Comparison of ENCODE assay signal across 9 cellular contexts in genomic region chr17:31900877-31901276, GRCh38. TPM values are rescaled to one million over a fixed set of nuclear protein-coding genes. Genes with fewer than 3 reads are reported as not detected.
A peak's percentile ranks its signal among the peaks of the same experiment; 100 is the strongest.
DNase-seq lines count a peak whose midpoint lies in the region; TF ChIP-seq lines count a peak whose summit lies in the region.
"Had no signal": no experiment of that assay in that cellular context is flagged by ENCODE, and none has a peak within 500 bp of the region (broad histone marks: within the 10 kb centered on the region; RNA-seq: fewer than 3 reads in every experiment).

No MANE protein-coding gene starts in this region.

- H3K9me3 Mint-ChIP-seq in activated T-helper 1 cell treated with anti-CD3 and anti-CD28 coated beads, Interleukin-12 subunit alpha, Interleukin-12 subunit beta, Interleukin-2, Interleukin-4 antibody, amounts not matched to agents 30 ng/mL and 10 ng/mL and 1 ng/mL, durations not matched to agents 14 hours and 24 hours and 36 hours = no peaks in the 10 kb centered on the region
- H3K9me3 Mint-ChIP-seq: activated naive CD8-positive, alpha-beta T cell treated with anti-CD3 and anti-CD28 coated beads, Interleukin-2, amount 10 ng/mL, durations not matched to agents 7 days and 5 days had no signal

- H4K20me1 ChIP-seq in DOHH2 (ENCODE audit: control insufficient read depth, insufficient read depth, low read depth, low read length) = no peaks in the 10 kb centered on the region
- no peaks in the 10 kb centered on the region for H4K20me1 ChIP-seq in MM.1S (ENCODE audit: insufficient read depth, low read length)

- H3K4me3 ChIP-seq in DOHH2 (ENCODE audit: low read length) = peak overlapping the region; percentile 97
- H3K4me3 ChIP-seq in MM.1S (ENCODE audit: low read length) = peak overlapping the region; percentile 81
- peak overlapping the region; percentile 79 for H3K4me3 ChIP-seq in ovary

- H3K36me3 ChIP-seq in DOHH2 (ENCODE audit: control insufficient read depth, low read length) (peaks cover 48% of the 10 kb centered on the region), MM.1S (replicated peaks; ENCODE audit: insufficient read depth, low read length) (no peaks in the 10 kb centered on the region; the same call in 1 of the 2 replicates), ovary (no peaks in the 10 kb centered on the region)

- DNase-seq in MM.1S (peak; percentile 14), epithelial cell of prostate (ENCODE audit: low read depth, low spot score) (peak; percentile 5), ovary (no peak), superior temporal gyrus (ENCODE audit: extremely low spot score) (no peak), UCSD-AML1 (lab: John Stamatoyannopoulos, UW; ENCODE audit: unreplicated experiment) (no peak)
- DNase-seq in stimulated activated CD4-positive, alpha-beta T cell treated with anti-CD3 and anti-CD28 coated beads, Interleukin-2, amount 100 ng/mL, for 24 hours = no peak
- no peak for DNase-seq in activated T-helper 1 cell treated with anti-CD3 and anti-CD28 coated beads, Interleukin-12 subunit alpha, Interleukin-12 subunit beta, Interleukin-2, Interleukin-4 antibody, amounts not matched to agents 30 ng/mL and 10 ng/mL and 1 ng/mL, durations not matched to agents 14 hours and 24 hours and 36 hours (ENCODE audit: low spot score)

- H3K4me3 Mint-ChIP-seq in activated T-helper 1 cell treated with anti-CD3 and anti-CD28 coated beads, Interleukin-12 subunit alpha, Interleukin-12 subunit beta, Interleukin-2, Interleukin-4 antibody, amounts not matched to agents 30 ng/mL and 10 ng/mL and 1 ng/mL, durations not matched to agents 14 hours and 24 hours and 36 hours = no peak overlapping the region
- H3K4me3 Mint-ChIP-seq: activated naive CD8-positive, alpha-beta T cell treated with anti-CD3 and anti-CD28 coated beads, Interleukin-2, amount 10 ng/mL, durations not matched to agents 7 days and 5 days had no signal

- H3K9me2 ChIP-seq in DOHH2 (replicated peaks; ENCODE audit: control insufficient read depth, low read length) (no peaks in the 10 kb centered on the region), MM.1S (replicated peaks; ENCODE audit: insufficient read depth, low read length) (no peaks in the 10 kb centered on the region)

- peak overlapping the region; percentile 77 for H3K4me2 ChIP-seq in DOHH2 (ENCODE audit: low read length)
- H3K4me2 ChIP-seq in MM.1S (ENCODE audit: low read depth, low read length) = peak overlapping the region; percentile 64

- no peak for TF ChIP-seq POLR2A in ovary (IDR thresholded peaks at IDR 0.05)

- no peak overlapping the region for H3K27ac Mint-ChIP-seq in activated T-helper 1 cell treated with anti-CD3 and anti-CD28 coated beads, Interleukin-12 subunit alpha, Interleukin-12 subunit beta, Interleukin-2, Interleukin-4 antibody, amounts not matched to agents 30 ng/mL and 10 ng/mL and 1 ng/mL, durations not matched to agents 14 hours and 24 hours and 36 hours
- H3K27ac Mint-ChIP-seq: activated naive CD8-positive, alpha-beta T cell treated with anti-CD3 and anti-CD28 coated beads, Interleukin-2, amount 10 ng/mL, durations not matched to agents 7 days and 5 days had no signal

- H3K27me3 ChIP-seq in DOHH2 (ENCODE audit: control insufficient read depth, low read length) = no peaks in the 10 kb centered on the region
- H3K27me3 ChIP-seq in MM.1S (replicated peaks; ENCODE audit: insufficient read depth, low read length) = no peaks in the 10 kb centered on the region
- no peaks in the 10 kb centered on the region for H3K27me3 ChIP-seq in ovary

- WGBS in ovary, 3 donors = 1 to 3% (median 3%) methylated on average over 5 of the region's 5 CpGs

- H3K4me1 Mint-ChIP-seq in activated T-helper 1 cell treated with anti-CD3 and anti-CD28 coated beads, Interleukin-12 subunit alpha, Interleukin-12 subunit beta, Interleukin-2, Interleukin-4 antibody, amounts not matched to agents 30 ng/mL and 10 ng/mL and 1 ng/mL, durations not matched to agents 14 hours and 24 hours and 36 hours (ENCODE audit: low read depth) = peaks cover 5% of the 10 kb centered on the region

- no peaks in the 10 kb centered on the region for H3K27me3 Mint-ChIP-seq in activated T-helper 1 cell treated with anti-CD3 and anti-CD28 coated beads, Interleukin-12 subunit alpha, Interleukin-12 subunit beta, Interleukin-2, Interleukin-4 antibody, amounts not matched to agents 30 ng/mL and 10 ng/mL and 1 ng/mL, durations not matched to agents 14 hours and 24 hours and 36 hours (ENCODE audit: insufficient read depth)
- H3K27me3 Mint-ChIP-seq: activated naive CD8-positive, alpha-beta T cell treated with anti-CD3 and anti-CD28 coated beads, Interleukin-2, amount 10 ng/mL, durations not matched to agents 7 days and 5 days had no signal

- H3K9ac ChIP-seq in MM.1S (ENCODE audit: low read length) = peak overlapping the region; percentile 70

- intact Hi-C loops in ovary (cut with DNase I) = no loop called here
- intact Hi-C loops in activated T-helper 1 cell treated with anti-CD3 and anti-CD28 coated beads, Interleukin-12 subunit alpha, Interleukin-12 subunit beta, Interleukin-2, Interleukin-4 antibody, amounts not matched to agents 30 ng/mL and 10 ng/mL and 1 ng/mL, durations not matched to agents 14 hours and 24 hours and 36 hours (cut with micrococcal nuclease) = loop anchor here (1.0 to 2.0 kb wide), 8 partner anchors 18 to 449 kb away; partner anchors contain the start of genes COPRS, LRRC37B and ZNF207

- peaks cover 10% of the 10 kb centered on the region for H3K36me3 Mint-ChIP-seq in activated T-helper 1 cell treated with anti-CD3 and anti-CD28 coated beads, Interleukin-12 subunit alpha, Interleukin-12 subunit beta, Interleukin-2, Interleukin-4 antibody, amounts not matched to agents 30 ng/mL and 10 ng/mL and 1 ng/mL, durations not matched to agents 14 hours and 24 hours and 36 hours (ENCODE audit: low read depth)

- TF ChIP-seq CTCF in DOHH2 (IDR thresholded peaks at IDR 0.05; ENCODE audit: low read depth, low read length, poor library complexity, severe bottlenecking) (no peak), MM.1S (IDR thresholded peaks at IDR 0.05; ENCODE audit: low read length) (no peak), ovary (IDR thresholded peaks at IDR 0.05) (no peak)

- H3K27ac ChIP-seq in DOHH2 (ENCODE audit: low read depth, low read length) (peak overlapping the region; percentile 53), MM.1S (ENCODE audit: low read length) (peak overlapping the region; percentile 50; the same call in 1 of the 2 replicates), epithelial cell of prostate (peak overlapping the region; percentile 68), ovary (no peak overlapping the region)

- H3K79me2 ChIP-seq in DOHH2 (ENCODE audit: control insufficient read depth, low read length) (peaks cover 55% of the 10 kb centered on the region), MM.1S (ENCODE audit: low read length) (peaks cover 48% of the 10 kb centered on the region)

- H3K9me3 ChIP-seq in DOHH2 (ENCODE audit: control insufficient read depth, insufficient read depth, low read length) = no peaks in the 10 kb centered on the region
- H3K9me3 ChIP-seq in MM.1S (replicated peaks; ENCODE audit: insufficient read depth, low read length) = no peaks in the 10 kb centered on the region
- no peaks in the 10 kb centered on the region for H3K9me3 ChIP-seq in ovary

- H2AFZ ChIP-seq in MM.1S (ENCODE audit: low read length) = peak overlapping the region; percentile 65

- no peaks in the 10 kb centered on the region for H3F3A ChIP-seq in DOHH2 (ENCODE audit: control insufficient read depth, insufficient read depth)
- peaks cover 12% of the 10 kb centered on the region for H3F3A ChIP-seq in MM.1S (ENCODE audit: insufficient read depth, low read length)

- no peak for TF ChIP-seq EP300 in ovary (IDR thresholded peaks at IDR 0.05)

- peaks cover 24% of the 10 kb centered on the region for H3K4me1 ChIP-seq in DOHH2 (ENCODE audit: control insufficient read depth, low read length)
- H3K4me1 ChIP-seq in MM.1S (ENCODE audit: low read length) = no peaks in the 10 kb centered on the region
- peaks cover 1% of the 10 kb centered on the region for H3K4me1 ChIP-seq in ovary (ENCODE audit: insufficient read depth)

RNA-seq across cellular contexts. Expression of gene UTP6, which starts 0.6 kb away (rescaled TPM):
- 10 to 100 TPM; 17.3 to 55.4 (median 41.6) TPM for total RNA-seq in ovary
- 10 to 100 TPM; 25.6 to 47.9 TPM for polyA plus RNA-seq in ovary
- total RNA-seq in activated T-helper 1 cell treated with anti-CD3 and anti-CD28 coated beads, Interleukin-12 subunit alpha, Interleukin-12 subunit beta, Interleukin-2, Interleukin-4 antibody, amounts not matched to agents 30 ng/mL and 10 ng/mL and 1 ng/mL, durations not matched to agents 14 hours and 24 hours and 36 hours = 142 and 155 TPM in 2 replicates

RNA-seq across cellular contexts. Expression of gene SUZ12, which starts 35.9 kb away (rescaled TPM):
- total RNA-seq in ovary = 10 to 100 TPM; 15.4 to 24.9 (median 20.2) TPM
- polyA plus RNA-seq in ovary = 10 to 100 TPM; 10.5 to 11.8 TPM
- total RNA-seq in activated T-helper 1 cell treated with anti-CD3 and anti-CD28 coated beads, Interleukin-12 subunit alpha, Interleukin-12 subunit beta, Interleukin-2, Interleukin-4 antibody, amounts not matched to agents 30 ng/mL and 10 ng/mL and 1 ng/mL, durations not matched to agents 14 hours and 24 hours and 36 hours = 76.0 and 81.7 TPM in 2 replicates

RNA-seq across cellular contexts. Expression of gene COPRS, which starts 41.8 kb away (rescaled TPM):
- 100 to 1,000 TPM in 1 of 7 donors, 10 to 100 TPM in 6; 43.7 to 116 (median 53.9) TPM for total RNA-seq in ovary
- polyA plus RNA-seq in ovary = 10 to 100 TPM; 46.7 to 91.6 TPM
- total RNA-seq in activated T-helper 1 cell treated with anti-CD3 and anti-CD28 coated beads, Interleukin-12 subunit alpha, Interleukin-12 subunit beta, Interleukin-2, Interleukin-4 antibody, amounts not matched to agents 30 ng/mL and 10 ng/mL and 1 ng/mL, durations not matched to agents 14 hours and 24 hours and 36 hours = 62.2 and 64.6 TPM in 2 replicates

Comparison
In these comparisons a context has a peak if more than half of its experiments do, and no peak if none do; other contexts are left out.
1. H3K27ac ChIP-seq: peak in DOHH2 (single experiment), MM.1S (single experiment) and epithelial cell of prostate (single experiment); none in ovary (0 of 2).
2. DNase-seq: peak in MM.1S (single experiment) and epithelial cell of prostate (single experiment); none in ovary (0 of 5), superior temporal gyrus (single experiment), UCSD-AML1 (single experiment), stimulated activated CD4-positive, alpha-beta T cell treated with anti-CD3 and anti-CD28 coated beads, Interleukin-2, amount 100 ng/mL, for 24 hours (0 of 2) and activated T-helper 1 cell treated with anti-CD3 and anti-CD28 coated beads, Interleukin-12 subunit alpha, Interleukin-12 subunit beta, Interleukin-2, Interleukin-4 antibody, amounts not matched to agents 30 ng/mL and 10 ng/mL and 1 ng/mL, durations not matched to agents 14 hours and 24 hours and 36 hours (single experiment).
3. Peak in every context shown above with its lines, with median percentiles within 50 percentile points of each other: H3K4me3 ChIP-seq.